Comparison of ENCODE assay signal across 9 cellular contexts in genomic region chr2:129992432-129993006, GRCh38. TPM values are rescaled to one million over a fixed set of nuclear protein-coding genes. Genes with fewer than 3 reads are reported as not detected.
DNase-seq lines count a peak whose midpoint lies in the region; TF ChIP-seq lines count a peak whose summit lies in the region.
"Not testable (repeated sequence)": the region's sequence is repeated elsewhere in the genome, so short reads cannot be mapped to it uniquely, and the experiment has no call there.
"Had no signal": no experiment of that assay in that cellular context is flagged by ENCODE, and none has a peak within 500 bp of the region (broad histone marks: within the 10 kb centered on the region; RNA-seq: fewer than 3 reads in every experiment).

No MANE protein-coding gene starts in this region.

- not testable (repeated sequence) for H2AK5ac ChIP-seq in H9 (ENCODE audit: insufficient read length, low read length)

- H4K91ac ChIP-seq in H9 (ENCODE audit: insufficient read length, low read depth, low read length) = not testable (repeated sequence)

- not testable (repeated sequence) for H3K56ac ChIP-seq in H9 (ENCODE audit: insufficient read length, low read depth, low read length)

- not testable (repeated sequence) for H3K14ac ChIP-seq in H9 (ENCODE audit: insufficient read depth, low read length)

- not testable (repeated sequence) for H2AFZ ChIP-seq in H9 (ENCODE audit: low read length); hepatocyte
- peak overlapping the region; percentile 58 for H2AFZ ChIP-seq in parathyroid adenoma

- not testable (repeated sequence) for H4K8ac ChIP-seq in H9 (replicated peaks; ENCODE audit: insufficient read length, low read depth, low read length)

- H3K27me3 Mint-ChIP-seq in H9 (ENCODE audit: low read depth) (peaks cover 76% of the 10 kb centered on the region), nephron (ENCODE audit: low read depth) (peaks cover 84% of the 10 kb centered on the region)

- H3K4me2 ChIP-seq in H9 (ENCODE audit: insufficient read depth, insufficient read length, low read length) (peak overlapping the region; percentile 25), hepatocyte (peak overlapping the region; percentile 66)
- not testable (repeated sequence) for H3K4me2 ChIP-seq in parathyroid adenoma (ENCODE audit: low read length)

- H2BK120ac ChIP-seq in H9 (ENCODE audit: low read depth, low read length, poor library complexity, severe bottlenecking) = not testable (repeated sequence)

- H3K4me1 ChIP-seq in H9 (ENCODE audit: insufficient read depth, low read length); breast epithelium; esophagus muscularis mucosa; hepatocyte (ENCODE audit: insufficient read depth); iPS-20b (ENCODE audit: insufficient read depth, low read length); parathyroid adenoma: not testable (repeated sequence)

- WGBS in H9 (ENCODE audit: extremely low coverage, insufficient read length, low lambda C conversion rate) = no CpG with 5 or more reads among the region's 49 CpGs
- WGBS in esophagus muscularis mucosa = 3% methylated on average over 22 of the region's 49 CpGs
- 5% methylated on average over 13 of the region's 49 CpGs for WGBS in hepatocyte (ENCODE audit: low lambda C conversion rate, missing lambda C conversion rate)

- H3K4ac ChIP-seq in H9 (ENCODE audit: low read depth, low read length) = not testable (repeated sequence)

- not testable (repeated sequence) for H3K9me3 Mint-ChIP-seq in H9, nephron

- DNase-seq in H9; breast epithelium (ENCODE audit: low spot score in 2 of 2); esophagus muscularis mucosa (ENCODE audit: extremely low spot score); hepatocyte (ENCODE audit: low spot score): not testable (repeated sequence)

- H3K79me1 ChIP-seq in H9 (ENCODE audit: insufficient read depth, low read depth, low read length, poor library complexity, severe bottlenecking) = not testable (repeated sequence)

- not testable (repeated sequence) for H2BK12ac ChIP-seq in H9 (ENCODE audit: insufficient read length, low read depth, low read length)

- not testable (repeated sequence) for H3K18ac ChIP-seq in H9 (ENCODE audit: insufficient read length, low read depth, low read length)

- not testable (repeated sequence) for H3K23me2 ChIP-seq in H9 (ENCODE audit: insufficient read length, low read depth, low read length, poor library complexity, severe bottlenecking)

- TF ChIP-seq EP300 in esophagus muscularis mucosa (IDR thresholded peaks at IDR 0.05) = not testable (repeated sequence)

- not testable (repeated sequence) for H3K79me2 ChIP-seq in H9 (ENCODE audit: insufficient read depth, low read length); hepatocyte; parathyroid adenoma

- H3K4me3 Mint-ChIP-seq in H9 = peak overlapping the region; percentile 48 to 72
- H3K4me3 Mint-ChIP-seq in nephron = peak overlapping the region; percentile 46 to 53 (median 48)

- H3K4me1 Mint-ChIP-seq in H9, nephron: not testable (repeated sequence)

- H3K9me3 ChIP-seq in H9 (ENCODE audit: control insufficient read depth, low read depth, low read length); breast epithelium; esophagus muscularis mucosa; hepatocyte (ENCODE audit: low read depth); iPS-20b (ENCODE audit: insufficient read depth, low read depth, low read length); parathyroid adenoma (ENCODE audit: control insufficient read depth, low read length): not testable (repeated sequence)

- not testable (repeated sequence) for H3T11ph ChIP-seq in H9 (ENCODE audit: low read length)

- not testable (repeated sequence) for H4K5ac ChIP-seq in H9 (ENCODE audit: insufficient read length, low read depth, low read length)

- H3K27ac Mint-ChIP-seq in H9, nephron: not testable (repeated sequence)

- TF ChIP-seq CTCF in H9 (conservative IDR thresholded peaks at IDR 0.05); breast epithelium (IDR thresholded peaks at IDR 0.05); esophagus muscularis mucosa (IDR thresholded peaks at IDR 0.05); hepatocyte (IDR thresholded peaks at IDR 0.05; ENCODE audit: poor library complexity); nephron (IDR thresholded peaks at IDR 0.05; ENCODE audit: unreplicated experiment in 3 of 3); parathyroid adenoma (IDR thresholded peaks at IDR 0.05): not testable (repeated sequence)

- not testable (repeated sequence) for H3K9ac ChIP-seq in H9 (ENCODE audit: extremely low read depth, insufficient read length, low read length); iPS-20b (ENCODE audit: low read depth, low read length); parathyroid adenoma

- not testable (repeated sequence) for H3K23ac ChIP-seq in H9 (ENCODE audit: insufficient read length, low read depth, low read length)

- not testable (repeated sequence) for H2BK20ac ChIP-seq in H9 (ENCODE audit: low read depth, low read length, poor library complexity, severe bottlenecking)

- not testable (repeated sequence) for H2BK15ac ChIP-seq in H9 (ENCODE audit: low read depth, low read length)

- H3K36me3 Mint-ChIP-seq in H9 (ENCODE audit: insufficient read depth in 1 of 3, low read depth in 3 of 3); nephron (ENCODE audit: low read depth): not testable (repeated sequence)

- H4K20me1 ChIP-seq in H9 (ENCODE audit: control insufficient read depth, insufficient read depth, insufficient read length); hepatocyte (ENCODE audit: insufficient read depth, poor library complexity, severe bottlenecking): not testable (repeated sequence)

- peak overlapping the region in 2 of 3 donors; percentile 21 to 46 for H3K4me3 ChIP-seq in breast epithelium
- peak overlapping the region; percentile 28 to 40 (median 36) for H3K4me3 ChIP-seq in esophagus muscularis mucosa
- not testable (repeated sequence) for H3K4me3 ChIP-seq in hepatocyte; parathyroid adenoma (ENCODE audit: low read depth, low read length)
- H3K4me3 ChIP-seq in iPS-20b (ENCODE audit: low read length) = peak overlapping the region; percentile 56; the same call in 1 of the 2 replicates

- not testable (repeated sequence) for H3K27me3 ChIP-seq in H9 (ENCODE audit: insufficient read depth, low read length); breast epithelium; parathyroid adenoma (ENCODE audit: control insufficient read depth, insufficient read depth, low read length)
- peaks cover 0 to 20% (median 0%) of the 10 kb centered on the region in 4 donors for H3K27me3 ChIP-seq in esophagus muscularis mucosa
- peaks cover 28% of the 10 kb centered on the region for H3K27me3 ChIP-seq in hepatocyte
- H3K27me3 ChIP-seq in iPS-20b (ENCODE audit: insufficient read depth, low read length) = peaks cover 42% of the 10 kb centered on the region

- not testable (repeated sequence) for H2BK5ac ChIP-seq in H9 (ENCODE audit: insufficient read length, low read length)

- intact Hi-C loops in breast epithelium (cut with DNase I; ENCODE audit: low total_unique reads); esophagus muscularis mucosa (cut with DNase I): not testable (repeated sequence)

- not testable (repeated sequence) for H3K36me3 ChIP-seq in breast epithelium; esophagus muscularis mucosa; hepatocyte (replicated peaks; ENCODE audit: insufficient read depth, low read depth); iPS-20b (ENCODE audit: insufficient read depth, low read depth, low read length); parathyroid adenoma (ENCODE audit: control insufficient read depth, insufficient read depth, low read length)

- not testable (repeated sequence) for H3K9me2 ChIP-seq in hepatocyte (replicated peaks; ENCODE audit: insufficient read depth)

- not testable (repeated sequence) for H3K27ac ChIP-seq in H9 (ENCODE audit: insufficient read length, low read depth, low read length); breast epithelium; esophagus muscularis mucosa (replicated peaks in 1 of 4); hepatocyte; iPS-20b (ENCODE audit: low read length); parathyroid adenoma

- not testable (repeated sequence) for TF ChIP-seq POLR2A in breast epithelium (IDR thresholded peaks at IDR 0.05); esophagus muscularis mucosa (IDR thresholded peaks at IDR 0.05; ENCODE audit: low read depth)

RNA-seq across cellular contexts. Expression of gene RAB6C, which starts 13.1 kb away (rescaled TPM):
- total RNA-seq in H9 (2021) (not detected in 2 replicates), breast epithelium (1 to 10 TPM in 2 of 3 donors, under 1 TPM in 1; 0.16 to 3.2 (median 1.6) TPM), esophagus muscularis mucosa (under 1 TPM in 3 of 4 donors, not detected in 1; 0.26 to 0.57 (median 0.42) TPM), hepatocyte (0.04 and 0.13 TPM in 2 replicates)
- polyA plus RNA-seq in hepatocyte = not detected in 2 replicates
- total RNA-seq: A172; CD4-positive, CD25-positive, alpha-beta regulatory T cell had no signal
- polyA plus RNA-seq: CD4-positive, CD25-positive, alpha-beta regulatory T cell had no signal
